1 cellular context compared by ENCODE assay signal in genomic region chr16:30571444-30572322, GRCh38.
TF ChIP-seq lines count a peak whose summit lies in the region.

ZNF688 (minus strand) TSS chr16:30571714; CDS start chr16:30571629, 85 bp downstream.

TF ChIP-seq in HepG2, 621 proteins besides CTCF, POLR2A, EP300 and RAD21 (continued from another document and continues in another):
- TF ChIP-seq ZNF609 (CRISPR knock-in tag; IDR thresholded peaks at IDR 0.05; ENCODE audit: borderline replicate concordance) (peak; percentile 18; the same call in 1 of the 2 replicates), KLF9 (CRISPR knock-in tag; IDR thresholded peaks at IDR 0.05; ENCODE audit: low read depth) (peak; percentile 77), MYPOP (CRISPR knock-in tag; IDR thresholded peaks at IDR 0.05) (peak; percentile 74), ZNF547 (CRISPR knock-in tag; IDR thresholded peaks at IDR 0.05) (no peak), ZNF101 (CRISPR knock-in tag; IDR thresholded peaks at IDR 0.05; ENCODE audit: borderline replicate concordance, low read depth) (no peak), ZNF281 (CRISPR knock-in tag; IDR thresholded peaks at IDR 0.05; ENCODE audit: borderline replicate concordance) (0 out of 2 replicates have a peak, but pooled peaks have one; percentile 2), XBP1 (CRISPR knock-in tag; IDR thresholded peaks at IDR 0.05) (0 out of 2 replicates have a peak, but pooled peaks have one; percentile 19), ZNF672 (CRISPR knock-in tag; IDR thresholded peaks at IDR 0.05) (no peak), AGO2 (optimal IDR thresholded peaks at IDR 0.05; ENCODE audit: low read depth, low read length) (peak; percentile 93), ELF1 (CRISPR knock-in tag; IDR thresholded peaks at IDR 0.05) (peak; percentile 86), ZNF383 (CRISPR knock-in tag; IDR thresholded peaks at IDR 0.05; ENCODE audit: borderline replicate concordance) (no peak), MAX (IDR thresholded peaks at IDR 0.05) (peak; percentile 85), KAT8 (CRISPR knock-in tag; IDR thresholded peaks at IDR 0.05) (peak; percentile 85), SAFB2 (CRISPR knock-in tag; IDR thresholded peaks at IDR 0.05; ENCODE audit: borderline replicate concordance, low read depth) (peak; percentile 53; the same call in 1 of the 2 replicates), ZGPAT (CRISPR knock-in tag; IDR thresholded peaks at IDR 0.05) (peak; percentile 73), AKNA (CRISPR knock-in tag; IDR thresholded peaks at IDR 0.05; ENCODE audit: borderline replicate concordance) (no peak), ZNF580 (CRISPR knock-in tag; IDR thresholded peaks at IDR 0.05; ENCODE audit: borderline replicate concordance, low read depth) (peak; percentile 24; the same call in 1 of the 2 replicates), SMYD3 (CRISPR knock-in tag; IDR thresholded peaks at IDR 0.05) (peak; percentile 82), NFE2 (CRISPR knock-in tag; IDR thresholded peaks at IDR 0.05) (no peak), TFAP4 (IDR thresholded peaks at IDR 0.05; ENCODE audit: borderline replicate concordance, low read depth) (peak; percentile 27; the same call in 1 of the 2 replicates), ZNF138 (CRISPR knock-in tag; IDR thresholded peaks at IDR 0.05; ENCODE audit: low read depth) (0 out of 2 replicates have a peak, but pooled peaks have one; percentile 68), AKAP8 (CRISPR knock-in tag; IDR thresholded peaks at IDR 0.05) (peak; percentile 47; the same call in 1 of the 2 replicates), ZFP82 (CRISPR knock-in tag; IDR thresholded peaks at IDR 0.05; ENCODE audit: borderline replicate concordance) (no peak), ZNF362 (CRISPR knock-in tag; IDR thresholded peaks at IDR 0.05; ENCODE audit: borderline replicate concordance) (0 out of 2 replicates have a peak, but pooled peaks have one; percentile 13), ZNF317 (CRISPR knock-in tag; IDR thresholded peaks at IDR 0.05) (no peak; the same call in 1 of the 2 replicates), ATF2 (CRISPR knock-in tag; IDR thresholded peaks at IDR 0.05) (peak; percentile 57), YY1 (IDR thresholded peaks at IDR 0.05; ENCODE audit: insufficient read depth, insufficient replicate concordance, low read depth, low read length) (peak; percentile 96), ZNF3 (CRISPR knock-in tag; IDR thresholded peaks at IDR 0.05) (no peak), JDP2 (CRISPR knock-in tag; IDR thresholded peaks at IDR 0.05; ENCODE audit: borderline replicate concordance) (no peak), HOMEZ (CRISPR knock-in tag; IDR thresholded peaks at IDR 0.05; ENCODE audit: low read depth) (no peak), SP140L (CRISPR knock-in tag; IDR thresholded peaks at IDR 0.05; ENCODE audit: borderline replicate concordance) (0 out of 2 replicates have a peak, but pooled peaks have one; percentile 58), ZNF607 (CRISPR knock-in tag; IDR thresholded peaks at IDR 0.05; ENCODE audit: borderline replicate concordance) (0 out of 2 replicates have a peak, but pooled peaks have one; percentile 39), FOXJ3 (CRISPR knock-in tag; IDR thresholded peaks at IDR 0.05; ENCODE audit: borderline replicate concordance) (0 out of 2 replicates have a peak, but pooled peaks have one; percentile 27)
